ENCODE assay signal across 17 cellular contexts in genomic region chr18:69205925-69206324, GRCh38.
DNase-seq lines count a peak whose midpoint lies in the region; ATAC-seq, FAIRE-seq and TF ChIP-seq lines count a peak whose summit lies in the region.
"Had no signal": no experiment of that assay in that cellular context is flagged by ENCODE, and none has a peak within 500 bp of the region (broad histone marks: within the 10 kb centered on the region; RNA-seq: fewer than 3 reads in every experiment).

No MANE protein-coding gene starts in this region.

- H3K27ac ChIP-seq in IMR-90 (ENCODE audit: insufficient read depth, low read length), result no peak overlapping the region
- H3K27ac ChIP-seq in GM12878 (ENCODE audit: control insufficient read depth, insufficient read depth), result no peak overlapping the region
- no peak overlapping the region for H3K27ac ChIP-seq in vagina

- RAD21 ChIA-PET in GM12878 (lab: Charles Lee; ENCODE audit: unreplicated experiment), result no interaction called here

- H3K79me2 ChIP-seq in GM12878 (ENCODE audit: control insufficient read depth, insufficient read depth, low read length), result no peaks in the 10 kb centered on the region

- H2AFZ ChIP-seq in IMR-90 (replicated peaks; ENCODE audit: low read length, poor library complexity), result no peak overlapping the region
- H2AFZ ChIP-seq in GM12878 (ENCODE audit: control insufficient read depth, low read depth, low read length), result no peak overlapping the region

- in situ Hi-C loops in IMR-90 (cut with MboI; ENCODE audit: low sequenced_read_pairs) (no loop called here), GM12878 (cut with MboI) (no loop called here)

- POLR2A ChIA-PET in IMR-90 (lab: Charles Lee; ENCODE audit: unreplicated experiment), result no interaction called here
- POLR2A ChIA-PET in GM12878 (lab: Charles Lee), result no interaction called here

- intact Hi-C loops in IMR-90 (cut with micrococcal nuclease) (loop anchor here (5.0 kb wide), 1 partner anchor 181 kb away; no protein-coding TSS in a partner anchor), GM12878 (cut with micrococcal nuclease; ENCODE audit: unreplicated experiment) (no loop called here), vagina (cut with DNase I) (no loop called here)

- H2BK5ac ChIP-seq in IMR-90 (ENCODE audit: low read depth, low read length, poor library complexity, severe bottlenecking), result no peak overlapping the region

- H3K4me2 ChIP-seq in IMR-90 (ENCODE audit: low read depth, low read length), result no peak overlapping the region
- no peak overlapping the region for H3K4me2 ChIP-seq in GM12878 (ENCODE audit: control insufficient read depth, insufficient read depth)

- dilution Hi-C loops in IMR-90 (cut with HindIII; ENCODE audit: low sequenced_read_pairs, unreplicated experiment), result no loop called here

- no peak for TF ChIP-seq POLR2A in IMR-90 (IDR thresholded peaks at IDR 0.05; ENCODE audit: low read depth, low read length)
- TF ChIP-seq POLR2A in GM12878 (IDR thresholded peaks at IDR 0.05; ENCODE audit: low read depth, low read length), result no peak
- TF ChIP-seq POLR2A in vagina (IDR thresholded peaks at IDR 0.05), result no peak

- TF ChIP-seq EP300 in GM12878 (IDR thresholded peaks at IDR 0.05; ENCODE audit: borderline replicate concordance in 1 of 2, control insufficient read depth in 1 of 2, low read depth in 2 of 2, low read length in 2 of 2), result no peak

- no CpG with 5 or more reads among the region's 1 CpG for WGBS in IMR-90 (ENCODE audit: extremely low coverage in 2 of 2, insufficient read length in 1 of 2), 2 experiments
- WGBS in GM12878 (ENCODE audit: insufficient coverage, insufficient replicate concordance, low lambda C conversion rate, missing lambda C conversion rate), result 0% methylated on average over 1 of the region's 1 CpG

- H3K4me1 ChIP-seq in IMR-90 (ENCODE audit: control insufficient read depth, insufficient read depth, low read length), result no peaks in the 10 kb centered on the region
- no peaks in the 10 kb centered on the region for H3K4me1 ChIP-seq in GM12878 (ENCODE audit: control insufficient read depth, insufficient read depth, low read length)
- H3K4me1 ChIP-seq in vagina, result no peaks in the 10 kb centered on the region
- H3K4me1 ChIP-seq: HAP-1 had no signal

- H3K23ac ChIP-seq in IMR-90 (ENCODE audit: low read depth, low read length), result no peak overlapping the region

- H3K9me3 ChIP-seq in IMR-90 (ENCODE audit: control insufficient read depth, insufficient read depth, low read length) (no peaks in the 10 kb centered on the region), GM12878 (replicated peaks; ENCODE audit: control insufficient read depth, insufficient read depth, low read length) (no peaks in the 10 kb centered on the region), vagina (no peaks in the 10 kb centered on the region)
- H3K9me3 ChIP-seq: HAP-1 had no signal

- H3K36me3 ChIP-seq in IMR-90 (ENCODE audit: control insufficient read depth, insufficient read depth, low read length) (no peaks in the 10 kb centered on the region), GM12878 (ENCODE audit: control insufficient read depth in 2 of 2, insufficient read depth in 2 of 2, low read length in 1 of 2) (no peaks in the 10 kb centered on the region), vagina (no peaks in the 10 kb centered on the region)
- H3K36me3 ChIP-seq: HAP-1 had no signal

- H3K27me3 ChIP-seq in IMR-90 (ENCODE audit: control insufficient read depth, insufficient read depth, low read length), result no peaks in the 10 kb centered on the region
- H3K27me3 ChIP-seq in GM12878 (replicated peaks in 1 of 2; ENCODE audit: control insufficient read depth in 2 of 2, insufficient read depth in 2 of 2, low read length in 1 of 2), result no peaks in the 10 kb centered on the region
- no peaks in the 10 kb centered on the region for H3K27me3 ChIP-seq in vagina

- H4K91ac ChIP-seq in IMR-90 (ENCODE audit: insufficient read depth, low read depth, low read length), result no peak overlapping the region

- H3K9ac ChIP-seq in IMR-90 (ENCODE audit: low read depth, low read length) (no peak overlapping the region), GM12878 (ENCODE audit: control insufficient read depth, insufficient read depth, low read length) (no peak overlapping the region)

- H3K4me3 ChIP-seq in IMR-90 (ENCODE audit: insufficient read depth, low read depth, low read length), result no peak overlapping the region
- H3K4me3 ChIP-seq in GM12878, result no peak overlapping the region
- no peak overlapping the region for H3K4me3 ChIP-seq in vagina
- H3K4me3 ChIP-seq: HAP-1 had no signal

- H2BK120ac ChIP-seq in IMR-90 (ENCODE audit: low read depth, low read length), result no peak overlapping the region

- no peak for TF ChIP-seq RAD21 in IMR-90 (IDR thresholded peaks at IDR 0.05; ENCODE audit: low read length)
- TF ChIP-seq RAD21 in GM12878 (IDR thresholded peaks at IDR 0.05; ENCODE audit: insufficient read depth, low read depth, low read length), result no peak

- H4K20me1 ChIP-seq in IMR-90 (ENCODE audit: insufficient read depth, low read length) (no peaks in the 10 kb centered on the region), GM12878 (ENCODE audit: control insufficient read depth, insufficient read depth) (no peaks in the 10 kb centered on the region)

- FAIRE-seq in GM12878 (lab: Jason Lieb, UNC), result peak; percentile 41
- FAIRE-seq: G401.6, H54 had no signal

- H4K8ac ChIP-seq in IMR-90 (ENCODE audit: low read depth in 2 of 2, low read length in 2 of 2), result no peak overlapping the region

- SMC1A ChIA-PET in GM12878 (lab: Charles Lee; ENCODE audit: uncharacterized antibody, unreplicated experiment), result interaction anchor here (1.1 kb wide), 1 partner anchor 13 kb away, joined by 3 read pairs; no protein-coding TSS in a partner anchor

- TF ChIP-seq CTCF in IMR-90 (conservative IDR thresholded peaks at IDR 0.05; ENCODE audit: low read depth, low read length), result no peak
- no peak for TF ChIP-seq CTCF in GM12878 (IDR thresholded peaks at IDR 0.05 in 2 of 3, conservative IDR thresholded peaks at IDR 0.05 in 1 of 3; ENCODE audit: control insufficient read depth in 2 of 3, extremely low read depth in 1 of 3, insufficient read depth in 1 of 3, low read depth in 3 of 3, low read length in 3 of 3)
- TF ChIP-seq CTCF in omental fat pad (IDR thresholded peaks at IDR 0.05), result no peak
- TF ChIP-seq CTCF in vagina (IDR thresholded peaks at IDR 0.05), result no peak

- BruUV-seq in IMR-90 (replicated peaks; lab: Mats Ljungman, UMichigan), result no TSS peak
- BruUV-seq in GM12878 (replicated peaks; lab: Mats Ljungman, UMichigan), result no TSS peak

- no peak overlapping the region for H3K14ac ChIP-seq in IMR-90 (replicated peaks; ENCODE audit: low read depth, low read length)

- no peaks in the 10 kb centered on the region for H3K79me1 ChIP-seq in IMR-90 (ENCODE audit: low read depth in 1 of 2, low read length in 2 of 2)

- H2BK15ac ChIP-seq in IMR-90 (ENCODE audit: low read depth, low read length), result no peak overlapping the region

- H2BK20ac ChIP-seq in IMR-90 (ENCODE audit: low read depth, low read length), result no peak overlapping the region

- CTCF ChIA-PET in IMR-90 (lab: Yijun Ruan, JAX), result interaction anchor here (0.7 kb wide), 1 partner anchor 14 kb away, joined by 3 read pairs; no protein-coding TSS in a partner anchor
- CTCF ChIA-PET in GM12878 (lab: Yijun Ruan, JAX), result interaction anchor here (1.0 kb wide), 1 partner anchor 10 kb away, joined by 3 read pairs; no protein-coding TSS in a partner anchor

- H3K56ac ChIP-seq in IMR-90 (ENCODE audit: extremely low read depth, insufficient read depth, low read length), result no peak overlapping the region

- DNase-seq in IMR-90, result peak; percentile 2
- no peak for DNase-seq in GM12878 (ENCODE audit: low read depth, low spot score)
- peak; percentile 52 for DNase-seq in fibroblast of peridontal ligament (ENCODE audit: extremely low read depth)
- no peak for DNase-seq in omental fat pad (ENCODE audit: low spot score)
- no peak for DNase-seq in vagina (ENCODE audit: extremely low spot score in 2 of 2)
- DNase-seq: C1 segment of cervical spinal cord; Calu3; CD4-positive, alpha-beta memory T cell; COR-L47; DMS53; DMS79 treated with DMSO at 0.1 percent for 48 hours; GOT3; HFFc6 had no signal

- H2AK5ac ChIP-seq in IMR-90 (ENCODE audit: low read depth, low read length), result no peak overlapping the region

- no peak overlapping the region for H3K18ac ChIP-seq in IMR-90 (ENCODE audit: low read depth, low read length)

- ATAC-seq in IMR-90 (ENCODE audit: low read depth), result peak; percentile 57
- ATAC-seq in GM12878, result no peak
- no peak for ATAC-seq in GM18873 (IDR thresholded peaks at IDR 0.05; ENCODE audit: low FRiP score, unreplicated experiment)
- ATAC-seq in omental fat pad (ENCODE audit: low FRiP score), result no peak

- H4K5ac ChIP-seq in IMR-90 (ENCODE audit: low read depth, low read length), result no peak overlapping the region

- H3K4ac ChIP-seq in IMR-90 (ENCODE audit: low read depth, low read length), result no peak overlapping the region

- no peak overlapping the region for H2AK9ac ChIP-seq in IMR-90 (replicated peaks; ENCODE audit: low read depth, low read length, poor library complexity)

- no peaks in the 10 kb centered on the region for H3K9me1 ChIP-seq in IMR-90 (ENCODE audit: insufficient read depth, low read length)

TF ChIP-seq in IMR-90, 13 proteins besides CTCF, POLR2A, EP300 and RAD21 (continues in another document):
- TF ChIP-seq ELK1 (IDR thresholded peaks at IDR 0.05; ENCODE audit: borderline replicate concordance, low read depth, low read length), result no peak
- TF ChIP-seq RCOR1 (IDR thresholded peaks at IDR 0.05; ENCODE audit: insufficient replicate concordance, low read length), result no peak
- TF ChIP-seq NFE2L2 (IDR thresholded peaks at IDR 0.05; ENCODE audit: low read depth, low read length), result no peak

TF ChIP-seq in GM12878, 131 proteins besides CTCF, POLR2A, EP300 and RAD21 (continues in another document):
- TF ChIP-seq SMARCA5 (IDR thresholded peaks at IDR 0.05), result no peak
- no peak for TF ChIP-seq RELA (IDR thresholded peaks at IDR 0.05; ENCODE audit: borderline replicate concordance, partially characterized antibody)
- no peak for TF ChIP-seq BCL3 (IDR thresholded peaks at IDR 0.05; ENCODE audit: borderline replicate concordance, insufficient read depth, low read depth, low read length, poor library complexity, severe bottlenecking)
- no peak for TF ChIP-seq FOXK2 (IDR thresholded peaks at IDR 0.05)
- no peak for TF ChIP-seq GATAD2B (conservative IDR thresholded peaks at IDR 0.05; ENCODE audit: low read depth)

Comparison
In these comparisons a context has a peak if more than half of its experiments do, and no peak if none do; other contexts are left out.
1. DNase-seq: peak in IMR-90 (single experiment) and fibroblast of peridontal ligament (single experiment); none in GM12878 (single experiment), omental fat pad (single experiment) and vagina (0 of 2).